In genomic region chr4:2928242-2929155, GRCh38 we compare ENCODE assay signal across 12 cellular contexts. TPM values are rescaled to one million over a fixed set of nuclear protein-coding genes. Genes with fewer than 3 reads are reported as not detected.
DNase-seq lines count a peak whose midpoint lies in the region; ATAC-seq and TF ChIP-seq lines count a peak whose summit lies in the region.
"Had no signal": no experiment of that assay in that cellular context is flagged by ENCODE, and none has a peak within 500 bp of the region (broad histone marks: within the 10 kb centered on the region; RNA-seq: fewer than 3 reads in every experiment).

No MANE protein-coding gene starts in this region.

- no peaks in the 10 kb centered on the region for H3K9me2 ChIP-seq in PC-9 (ENCODE audit: insufficient read depth)

- H4K20me1 ChIP-seq in PC-9 (ENCODE audit: insufficient read depth): no peaks in the 10 kb centered on the region; the same call in 1 of the 2 replicates

- H3K4me1 Mint-ChIP-seq in endothelial cell (ENCODE audit: unreplicated experiment): peaks cover 13% of the 10 kb centered on the region

- peak overlapping the region; percentile 60 for H3K4me3 Mint-ChIP-seq in endothelial cell (ENCODE audit: unreplicated experiment)

- TF ChIP-seq CTCF in PC-9 (conservative IDR thresholded peaks at IDR 0.05) (no peak), endothelial cell (IDR thresholded peaks at IDR 0.05; ENCODE audit: unreplicated experiment) (no peak), BE2C (IDR thresholded peaks at IDR 0.05; ENCODE audit: low read depth, low read length) (no peak)

- TSS peak; percentile 50 for BruUV-seq in PC-9 (replicated peaks; lab: Mats Ljungman, UMichigan)

- peak overlapping the region; percentile 90 for H3K27ac Mint-ChIP-seq in endothelial cell (ENCODE audit: unreplicated experiment)

- no peak overlapping the region for H3K4me2 ChIP-seq in PC-9

- H3K27ac ChIP-seq in PC-9: no peak overlapping the region
- H3K27ac ChIP-seq: WERI-Rb-1 had no signal

- H3K4me3 ChIP-seq in PC-9: no peak overlapping the region
- H3K4me3 ChIP-seq in BE2C (ENCODE audit: low read depth, low read length): no peak overlapping the region
- H3K4me3 ChIP-seq: skin epidermis had no signal

- H3K4me1 ChIP-seq in PC-9 (replicated peaks; ENCODE audit: insufficient read depth): no peaks in the 10 kb centered on the region
- no peaks in the 10 kb centered on the region for H3K4me1 ChIP-seq in BE2C

- H3K27me3 ChIP-seq in PC-9 (ENCODE audit: insufficient read depth, low read depth) (no peaks in the 10 kb centered on the region), BE2C (no peaks in the 10 kb centered on the region)

- H3K9me3 ChIP-seq in PC-9 (ENCODE audit: insufficient read depth, low read depth) (no peaks in the 10 kb centered on the region), BE2C (no peaks in the 10 kb centered on the region)

- H3K36me3 ChIP-seq in PC-9 (ENCODE audit: low read depth) (no peaks in the 10 kb centered on the region), BE2C (peaks cover 50% of the 10 kb centered on the region)

- ATAC-seq in activated CD4-positive, CD25-positive, alpha-beta regulatory T cell treated with anti-CD3 and anti-CD28 coated beads, Interleukin-2, amount 50 U/mL, for 24 hours: no peak

- no peaks in the 10 kb centered on the region for H3K79me2 ChIP-seq in PC-9 (ENCODE audit: low read depth)

- H2AFZ ChIP-seq in PC-9: no peak overlapping the region

- peaks cover 26% of the 10 kb centered on the region for H3K27me3 Mint-ChIP-seq in endothelial cell (ENCODE audit: unreplicated experiment)

- intact Hi-C loops in PC-9 (cut with micrococcal nuclease; ENCODE audit: unreplicated experiment): no loop called here
- intact Hi-C loops in posterior vena cava (cut with DNase I): no loop called here

- peaks cover 39% of the 10 kb centered on the region for H3K36me3 Mint-ChIP-seq in endothelial cell (ENCODE audit: low read depth, unreplicated experiment)

- H3F3A ChIP-seq in PC-9 (ENCODE audit: insufficient read depth, low read depth): peaks cover 11% of the 10 kb centered on the region; the same call in 1 of the 2 replicates

- POLR2A ChIA-PET in PC-9 (lab: Charles Lee; ENCODE audit: unreplicated experiment): no interaction called here

- peak; percentile 30 for DNase-seq in activated CD4-positive, CD25-positive, alpha-beta regulatory T cell treated with anti-CD3 and anti-CD28 coated beads, Interleukin-2, amount 50 U/mL, for 72 hours
- DNase-seq in PC-9: no peak
- DNase-seq in endothelial cell (ENCODE audit: low spot score): no peak
- DNase-seq in posterior vena cava (ENCODE audit: low spot score): peak; percentile 74
- no peak for DNase-seq in BE2C
- DNase-seq in iPS-NIHi11 (ENCODE audit: low spot score): no peak
- no peak for DNase-seq in amygdala (lab: John Stamatoyannopoulos, UW)
- DNase-seq: ACHN, GF-D8, WERI-Rb-1 had no signal

- CTCF ChIA-PET in PC-9 (lab: Charles Lee): no interaction called here

- no peaks in the 10 kb centered on the region for H3K9me3 Mint-ChIP-seq in endothelial cell (ENCODE audit: unreplicated experiment)

RNA-seq across cellular contexts. Expression of gene NOP14, which starts 34.7 kb away (rescaled TPM):
- total RNA-seq in PC-9 (2021): 30.9 and 33.6 TPM in 2 replicates
- total RNA-seq in endothelial cell (ENCODE audit: unreplicated experiment): 22.9 TPM
- total RNA-seq in posterior vena cava: 10 to 100 TPM; 16.1 to 20.5 TPM
- 44.8 TPM for polyA plus RNA-seq in BE2C (2012; ENCODE audit: insufficient read depth, insufficient read length, low read depth)

RNA-seq across cellular contexts. Expression of gene GRK4, which starts 34.9 kb away (rescaled TPM):
- total RNA-seq in PC-9 (2021) (3.1 and 4.4 TPM in 2 replicates), endothelial cell (ENCODE audit: unreplicated experiment) (5.9 TPM), posterior vena cava (1 to 10 TPM; 5.6 to 8.0 TPM)
- polyA plus RNA-seq in BE2C (2012; ENCODE audit: insufficient read depth, insufficient read length, low read depth): 3.8 TPM

Comparison
In these comparisons a context has a peak if more than half of its experiments do, and no peak if none do; other contexts are left out.
1. DNase-seq: peak in activated CD4-positive, CD25-positive, alpha-beta regulatory T cell treated with anti-CD3 and anti-CD28 coated beads, Interleukin-2, amount 50 U/mL, for 72 hours (single experiment) and posterior vena cava (single experiment); none in PC-9 (0 of 2), endothelial cell (single experiment), BE2C (single experiment), iPS-NIHi11 (single experiment) and amygdala (0 of 56).